Comparison of ENCODE assay signal across 17 cellular contexts in the genomic region with DNA sequence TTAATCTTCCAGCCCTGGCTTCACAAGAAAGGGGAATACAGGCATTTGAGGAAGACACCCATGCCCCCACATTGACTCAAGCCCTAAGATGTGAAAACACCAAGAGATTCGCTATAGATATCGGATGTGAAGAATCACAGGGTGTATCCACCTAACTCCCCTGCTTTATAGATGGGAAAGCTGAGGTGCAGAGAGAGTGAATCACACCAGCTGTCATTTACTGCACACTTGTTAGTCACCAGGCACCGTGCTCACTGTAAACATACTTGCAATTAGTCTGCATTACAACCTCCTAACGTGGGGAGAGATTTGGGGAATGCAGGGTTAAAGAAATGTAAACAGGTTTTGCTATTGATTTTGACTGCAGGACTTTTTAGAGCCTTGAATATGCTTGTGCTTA.
A peak's percentile ranks its signal among the peaks of the same experiment; 100 is the strongest.
DNase-seq lines count a peak whose midpoint lies in the region; ATAC-seq and FAIRE-seq lines count a peak whose summit lies in the region.
"Had no signal": no experiment of that assay in that cellular context is flagged by ENCODE, and none has a peak within 500 bp of the region (broad histone marks: within the 10 kb centered on the region; RNA-seq: fewer than 3 reads in every experiment).

No MANE protein-coding gene starts in this region.

- no peak for ATAC-seq in HG02981 (IDR thresholded peaks at IDR 0.05; ENCODE audit: unreplicated experiment)
- ATAC-seq in HG03280 (IDR thresholded peaks at IDR 0.05; ENCODE audit: unreplicated experiment): no peak
- ATAC-seq: sciatic nerve had no signal

- DNase-seq in COLO668 (lab: John Stamatoyannopoulos, UW; ENCODE audit: unreplicated experiment) (peak; percentile 12), HTR-8/SVneo (ENCODE audit: insufficient read length, low spot score) (no peak), astrocyte of the hippocampus (ENCODE audit: low read depth, low spot score) (peak; percentile 42), iris pigment epithelial cell (ENCODE audit: low read depth) (peak; percentile 59), cerebellum (ENCODE audit: low spot score) (no peak), NCI-H774 (lab: John Stamatoyannopoulos, UW) (no peak)
- DNase-seq: activated CD4-positive, alpha-beta T cell treated with anti-CD3 and anti-CD28 coated beads, Interleukin-2, amount 50 U/mL, for 4 hours; activated naive CD4-positive, alpha-beta T cell treated with Interleukin-2 at 50 U/mL for 16 hours; aorta; colonic mucosa; H9; stimulated activated CD4-positive, alpha-beta T cell treated with anti-CD3 and anti-CD28 coated beads, Interleukin-2, amount 100 ng/mL, for 24 hours; stomach; T-helper 1 cell had no signal

- peak; percentile 82 for FAIRE-seq in HTR-8/SVneo (lab: Jason Lieb, UNC)

Comparison
In these comparisons a context has a peak if more than half of its experiments do, and no peak if none do; other contexts are left out.
1. DNase-seq: peak in COLO668 (single experiment), astrocyte of the hippocampus (single experiment) and iris pigment epithelial cell (single experiment); none in HTR-8/SVneo (single experiment), cerebellum (single experiment) and NCI-H774 (single experiment).